20 cellular contexts compared by ENCODE assay signal in genomic region chr4:149347139-149347538, GRCh38.
A peak's percentile ranks its signal among the peaks of the same experiment; 100 is the strongest.
DNase-seq lines count a peak whose midpoint lies in the region; ATAC-seq, FAIRE-seq and TF ChIP-seq lines count a peak whose summit lies in the region.
"Had no signal": no experiment of that assay in that cellular context is flagged by ENCODE, and none has a peak within 500 bp of the region (broad histone marks: within the 10 kb centered on the region; RNA-seq: fewer than 3 reads in every experiment).

No MANE protein-coding gene starts in this region.

- H3K36me3 ChIP-seq in bronchial epithelial cell (ENCODE audit: control insufficient read depth, insufficient read depth, low read length), result no peaks in the 10 kb centered on the region

- ATAC-seq in HG03039 (IDR thresholded peaks at IDR 0.05; ENCODE audit: unreplicated experiment) (no peak), HG02970 (IDR thresholded peaks at IDR 0.05; ENCODE audit: low FRiP score, unreplicated experiment) (no peak)

- no peak for TF ChIP-seq POLR2A in GM12891 (IDR thresholded peaks at IDR 0.05; ENCODE audit: low read depth, low read length)

- H3K4me3 ChIP-seq in AG10803 (ENCODE audit: low read length) (no peak overlapping the region), bronchial epithelial cell (ENCODE audit: low read depth, low read length) (no peak overlapping the region), fibroblast of pulmonary artery (replicated peaks; ENCODE audit: low read depth, low read length) (no peak overlapping the region)

- no peak for TF ChIP-seq CTCF in AG10803 (conservative IDR thresholded peaks at IDR 0.05; ENCODE audit: low read length)
- no peak for TF ChIP-seq CTCF in bronchial epithelial cell (IDR thresholded peaks at IDR 0.05; ENCODE audit: insufficient read depth, low read length, severe bottlenecking)
- no peak for TF ChIP-seq CTCF in fibroblast of pulmonary artery (IDR thresholded peaks at IDR 0.05; ENCODE audit: low read length, missing control alignments)

- peak; percentile 25 for DNase-seq in AG10803 (ENCODE audit: low read depth)
- DNase-seq in HCEC 1CT, result peak; percentile 6
- peak; percentile 15 for DNase-seq in bronchial epithelial cell (ENCODE audit: low read depth)
- peak; percentile 52 for DNase-seq in fibroblast of pulmonary artery (ENCODE audit: low read depth)
- DNase-seq in GM12891 (ENCODE audit: insufficient read length, low spot score), result no peak
- DNase-seq in effector CD8-positive, alpha-beta T cell (lab: John Stamatoyannopoulos, UW), result no peak
- DNase-seq: AML-193, COR-L47, KG1, NCI-H1048, NCI-H1436 treated with DMSO at 0.1 percent for 48 hours, NCI-H2081, NCI-H510A treated with DMSO at 0.1 percent for 48 hours, NCI-H82, Right ventricle myocardium superior, SK-N-SH had no signal

- no peaks in the 10 kb centered on the region for H3K27me3 ChIP-seq in bronchial epithelial cell (ENCODE audit: control insufficient read depth, insufficient read depth, low read length)

- FAIRE-seq in bronchial epithelial cell (lab: Jason Lieb, UNC) (no peak), GM12891 (lab: Jason Lieb, UNC) (no peak)
- FAIRE-seq: A204.1, RCC 7860 had no signal

TF ChIP-seq in GM12891, 5 proteins besides CTCF, POLR2A, EP300 and RAD21:
- TF ChIP-seq PAX5 (IDR thresholded peaks at IDR 0.05; ENCODE audit: insufficient read depth, low read length, severe bottlenecking) (no peak), POU2F2 (IDR thresholded peaks at IDR 0.05; ENCODE audit: low read depth, low read length) (no peak), TAF1 (IDR thresholded peaks at IDR 0.05; ENCODE audit: low read depth, low read length) (no peak), SPI1 (IDR thresholded peaks at IDR 0.05; ENCODE audit: low read depth, low read length) (no peak)

Comparison
In these comparisons a context has a peak if more than half of its experiments do, and no peak if none do; other contexts are left out.
1. DNase-seq: peak in AG10803 (single experiment), HCEC 1CT (single experiment), bronchial epithelial cell (single experiment) and fibroblast of pulmonary artery (single experiment); none in GM12891 (single experiment) and effector CD8-positive, alpha-beta T cell (single experiment).